20 cellular contexts compared by ENCODE assay signal in the genomic region with DNA sequence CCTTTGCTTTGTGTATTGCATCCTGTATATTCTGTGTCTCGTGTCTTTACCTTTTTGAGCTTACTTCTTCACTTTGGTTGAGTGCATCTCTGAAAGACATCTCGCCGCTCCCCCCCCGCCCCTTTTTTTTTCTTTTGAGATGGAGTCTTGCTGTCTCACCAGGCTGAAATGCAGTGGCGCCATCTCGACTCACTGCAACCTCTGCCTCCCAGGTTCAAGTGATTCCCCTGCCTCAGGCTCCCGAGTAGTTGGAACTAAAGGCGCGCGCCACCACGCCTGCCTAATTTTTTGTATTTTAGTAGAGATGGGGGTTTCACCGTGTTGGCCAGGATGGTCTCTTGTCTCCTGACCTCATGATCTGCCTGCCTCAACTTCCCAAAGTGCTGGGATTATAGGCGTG. TPM values are rescaled to one million over a fixed set of nuclear protein-coding genes. Genes with fewer than 3 reads are reported as not detected.
DNase-seq lines count a peak whose midpoint lies in the region; TF ChIP-seq lines count a peak whose summit lies in the region.
"Had no signal": no experiment of that assay in that cellular context is flagged by ENCODE, and none has a peak within 500 bp of the region (broad histone marks: within the 10 kb centered on the region; RNA-seq: fewer than 3 reads in every experiment).

No MANE protein-coding gene starts in this region.

- H3K9me3 Mint-ChIP-seq in activated CD4-positive, alpha-beta T cell treated with anti-CD3 and anti-CD28 coated beads, Interleukin-2, amount 10 ng/mL, durations not matched to agents 24 days and 14 days: peaks cover 3% of the 10 kb centered on the region
- no peaks in the 10 kb centered on the region for H3K9me3 Mint-ChIP-seq in activated naive CD4-positive, alpha-beta T cell treated with anti-CD3 and anti-CD28 coated beads, Interleukin-2, amount 50 U/mL, for 24 hours
- no peaks in the 10 kb centered on the region for H3K9me3 Mint-ChIP-seq in activated naive CD4-positive, alpha-beta T cell treated with anti-CD3 and anti-CD28 coated beads, Interleukin-2, amount 10 ng/mL, durations not matched to agents 7 days and 5 days
- H3K9me3 Mint-ChIP-seq in activated T-helper 2 cell treated with anti-CD3 and anti-CD28 coated beads, Interferon-gamma antibody, Interleukin-2, Interleukin-4, amounts not matched to agents 10 μg/mL and 5 μg/mL and 100 μg/mL, durations not matched to agents 14 hours and 24 hours and 36 hours: no peaks in the 10 kb centered on the region
- no peaks in the 10 kb centered on the region for H3K9me3 Mint-ChIP-seq in endothelial cell (ENCODE audit: unreplicated experiment)
- H3K9me3 Mint-ChIP-seq in osteocyte (ENCODE audit: unreplicated experiment): no peaks in the 10 kb centered on the region

- no peak for TF ChIP-seq CTCF in endothelial cell (IDR thresholded peaks at IDR 0.05; ENCODE audit: unreplicated experiment)
- TF ChIP-seq CTCF in osteocyte (IDR thresholded peaks at IDR 0.05): no peak

- peaks cover 18% of the 10 kb centered on the region for H3K4me1 Mint-ChIP-seq in activated CD4-positive, alpha-beta T cell treated with anti-CD3 and anti-CD28 coated beads, Interleukin-2, amount 10 ng/mL, durations not matched to agents 24 days and 14 days
- peaks cover 67% of the 10 kb centered on the region for H3K4me1 Mint-ChIP-seq in activated naive CD4-positive, alpha-beta T cell treated with anti-CD3 and anti-CD28 coated beads, Interleukin-2, amount 50 U/mL, for 24 hours
- H3K4me1 Mint-ChIP-seq in activated naive CD4-positive, alpha-beta T cell treated with anti-CD3 and anti-CD28 coated beads, Interleukin-2, amount 10 ng/mL, durations not matched to agents 7 days and 5 days: peaks cover 19% of the 10 kb centered on the region
- H3K4me1 Mint-ChIP-seq in activated T-helper 2 cell treated with anti-CD3 and anti-CD28 coated beads, Interferon-gamma antibody, Interleukin-2, Interleukin-4, amounts not matched to agents 10 μg/mL and 5 μg/mL and 100 μg/mL, durations not matched to agents 14 hours and 24 hours and 36 hours (ENCODE audit: low read depth): peaks cover 33% of the 10 kb centered on the region
- H3K4me1 Mint-ChIP-seq in endothelial cell (ENCODE audit: unreplicated experiment) (peaks cover 23% of the 10 kb centered on the region), osteocyte (ENCODE audit: unreplicated experiment) (peaks cover 3% of the 10 kb centered on the region)

- no peak for DNase-seq in activated CD4-positive, alpha-beta T cell treated with anti-CD3 and anti-CD28 coated beads, Interleukin-2, amount 10 ng/mL, durations not matched to agents 24 days and 14 days
- DNase-seq in activated CD4-positive, alpha-beta T cell treated with anti-CD3 and anti-CD28 coated beads for 4 hours: no peak
- DNase-seq in activated naive CD4-positive, alpha-beta T cell treated with anti-CD3 and anti-CD28 coated beads, Interleukin-2, amount 10 ng/mL, durations not matched to agents 7 days and 5 days: no peak
- DNase-seq in activated T-helper 2 cell treated with anti-CD3 and anti-CD28 coated beads, Interferon-gamma antibody, Interleukin-2, Interleukin-4, amounts not matched to agents 10 μg/mL and 5 μg/mL and 100 μg/mL, durations not matched to agents 14 hours and 24 hours and 36 hours (ENCODE audit: low spot score): no peak
- DNase-seq in endothelial cell (ENCODE audit: low spot score) (no peak), osteocyte (ENCODE audit: extremely low spot score, unreplicated experiment) (no peak), A172 (ENCODE audit: low spot score) (no peak)
- DNase-seq: 8988T, Calu3, DMS79 treated with DMSO at 0.1 percent for 48 hours, GF-D8, HCEC 1CT, IMR-90, MM.1S, NCI-H2029, NCI-H446 treated with DMSO at 0.1 percent for 48 hours, NCI-H526, NCI-H82, PC-9 had no signal

- intact Hi-C loops in activated CD4-positive, alpha-beta T cell treated with anti-CD3 and anti-CD28 coated beads, Interleukin-2, amount 10 ng/mL, durations not matched to agents 24 days and 14 days (cut with micrococcal nuclease): loop anchor here (1.0 to 5.0 kb wide), 5 partner anchors 12 to 50 kb away; a partner anchor contains a TSS
- intact Hi-C loops in activated T-helper 2 cell treated with anti-CD3 and anti-CD28 coated beads, Interferon-gamma antibody, Interleukin-2, Interleukin-4, amounts not matched to agents 10 μg/mL and 5 μg/mL and 100 μg/mL, durations not matched to agents 14 hours and 24 hours and 36 hours (cut with micrococcal nuclease): loop anchor here (1.0 to 2.0 kb wide), 5 partner anchors 12 to 71 kb away; no protein-coding TSS in a partner anchor

- peak overlapping the region; percentile 8 for H3K27ac Mint-ChIP-seq in activated CD4-positive, alpha-beta T cell treated with anti-CD3 and anti-CD28 coated beads, Interleukin-2, amount 10 ng/mL, durations not matched to agents 24 days and 14 days
- peak overlapping the region; percentile 99 for H3K27ac Mint-ChIP-seq in activated naive CD4-positive, alpha-beta T cell treated with anti-CD3 and anti-CD28 coated beads, Interleukin-2, amount 50 U/mL, for 24 hours
- H3K27ac Mint-ChIP-seq in activated naive CD4-positive, alpha-beta T cell treated with anti-CD3 and anti-CD28 coated beads, Interleukin-2, amount 10 ng/mL, durations not matched to agents 7 days and 5 days: no peak overlapping the region
- H3K27ac Mint-ChIP-seq in activated T-helper 2 cell treated with anti-CD3 and anti-CD28 coated beads, Interferon-gamma antibody, Interleukin-2, Interleukin-4, amounts not matched to agents 10 μg/mL and 5 μg/mL and 100 μg/mL, durations not matched to agents 14 hours and 24 hours and 36 hours: peak overlapping the region; percentile 1
- H3K27ac Mint-ChIP-seq in endothelial cell (ENCODE audit: unreplicated experiment) (peak overlapping the region; percentile 55), osteocyte (ENCODE audit: unreplicated experiment) (no peak overlapping the region)

- no peak overlapping the region for H3K4me3 Mint-ChIP-seq in activated CD4-positive, alpha-beta T cell treated with anti-CD3 and anti-CD28 coated beads, Interleukin-2, amount 10 ng/mL, durations not matched to agents 24 days and 14 days
- H3K4me3 Mint-ChIP-seq in activated naive CD4-positive, alpha-beta T cell treated with anti-CD3 and anti-CD28 coated beads, Interleukin-2, amount 50 U/mL, for 24 hours: peak overlapping the region; percentile 76
- H3K4me3 Mint-ChIP-seq in activated naive CD4-positive, alpha-beta T cell treated with anti-CD3 and anti-CD28 coated beads, Interleukin-2, amount 10 ng/mL, durations not matched to agents 7 days and 5 days: no peak overlapping the region
- H3K4me3 Mint-ChIP-seq in activated T-helper 2 cell treated with anti-CD3 and anti-CD28 coated beads, Interferon-gamma antibody, Interleukin-2, Interleukin-4, amounts not matched to agents 10 μg/mL and 5 μg/mL and 100 μg/mL, durations not matched to agents 14 hours and 24 hours and 36 hours (ENCODE audit: low read depth): no peak overlapping the region
- no peak overlapping the region for H3K4me3 Mint-ChIP-seq in endothelial cell (ENCODE audit: unreplicated experiment)
- H3K4me3 Mint-ChIP-seq in osteocyte (ENCODE audit: unreplicated experiment): no peak overlapping the region

- H3K36me3 Mint-ChIP-seq in activated CD4-positive, alpha-beta T cell treated with anti-CD3 and anti-CD28 coated beads, Interleukin-2, amount 10 ng/mL, durations not matched to agents 24 days and 14 days (ENCODE audit: low read depth): peaks cover 29% of the 10 kb centered on the region
- H3K36me3 Mint-ChIP-seq in activated naive CD4-positive, alpha-beta T cell treated with anti-CD3 and anti-CD28 coated beads, Interleukin-2, amount 50 U/mL, for 24 hours: peaks cover 22% of the 10 kb centered on the region
- H3K36me3 Mint-ChIP-seq in activated naive CD4-positive, alpha-beta T cell treated with anti-CD3 and anti-CD28 coated beads, Interleukin-2, amount 10 ng/mL, durations not matched to agents 7 days and 5 days: peaks cover 33% of the 10 kb centered on the region
- peaks cover 26% of the 10 kb centered on the region for H3K36me3 Mint-ChIP-seq in activated T-helper 2 cell treated with anti-CD3 and anti-CD28 coated beads, Interferon-gamma antibody, Interleukin-2, Interleukin-4, amounts not matched to agents 10 μg/mL and 5 μg/mL and 100 μg/mL, durations not matched to agents 14 hours and 24 hours and 36 hours (ENCODE audit: low read depth)
- H3K36me3 Mint-ChIP-seq in endothelial cell (ENCODE audit: low read depth, unreplicated experiment) (no peaks in the 10 kb centered on the region), osteocyte (ENCODE audit: unreplicated experiment) (peaks cover 5% of the 10 kb centered on the region)

- CTCF ChIA-PET in activated naive CD4-positive, alpha-beta T cell treated with anti-CD3 and anti-CD28 coated beads, Interleukin-2, amount 10 ng/mL, durations not matched to agents 7 days and 5 days (lab: Charles Lee): interaction anchor here (1.6 kb wide), 1 partner anchor 17 kb away, joined by 3 read pairs; no protein-coding TSS in a partner anchor

- no peaks in the 10 kb centered on the region for H3K27me3 Mint-ChIP-seq in activated CD4-positive, alpha-beta T cell treated with anti-CD3 and anti-CD28 coated beads, Interleukin-2, amount 10 ng/mL, durations not matched to agents 24 days and 14 days
- no peaks in the 10 kb centered on the region for H3K27me3 Mint-ChIP-seq in activated naive CD4-positive, alpha-beta T cell treated with anti-CD3 and anti-CD28 coated beads, Interleukin-2, amount 50 U/mL, for 24 hours
- no peaks in the 10 kb centered on the region for H3K27me3 Mint-ChIP-seq in activated naive CD4-positive, alpha-beta T cell treated with anti-CD3 and anti-CD28 coated beads, Interleukin-2, amount 10 ng/mL, durations not matched to agents 7 days and 5 days
- H3K27me3 Mint-ChIP-seq in activated T-helper 2 cell treated with anti-CD3 and anti-CD28 coated beads, Interferon-gamma antibody, Interleukin-2, Interleukin-4, amounts not matched to agents 10 μg/mL and 5 μg/mL and 100 μg/mL, durations not matched to agents 14 hours and 24 hours and 36 hours (ENCODE audit: low read depth): no peaks in the 10 kb centered on the region
- H3K27me3 Mint-ChIP-seq in endothelial cell (ENCODE audit: unreplicated experiment) (no peaks in the 10 kb centered on the region), osteocyte (ENCODE audit: unreplicated experiment) (no peaks in the 10 kb centered on the region)

RNA-seq across cellular contexts. Expression of a gene that starts 49.9 kb away (rescaled TPM):
- 26.4 and 29.4 TPM in 2 replicates for total RNA-seq in activated CD4-positive, alpha-beta T cell treated with anti-CD3 and anti-CD28 coated beads, Interleukin-2, amount 10 ng/mL, durations not matched to agents 24 days and 14 days
- 27.4 and 29.1 TPM in 2 replicates for total RNA-seq in activated T-helper 2 cell treated with anti-CD3 and anti-CD28 coated beads, Interferon-gamma antibody, Interleukin-2, Interleukin-4, amounts not matched to agents 10 μg/mL and 5 μg/mL and 100 μg/mL, durations not matched to agents 14 hours and 24 hours and 36 hours
- 45.1 TPM for total RNA-seq in endothelial cell (ENCODE audit: unreplicated experiment)
- total RNA-seq in osteocyte: 28.9 and 32.1 TPM in 2 replicates
- total RNA-seq in A172 (2014; rRNA removed; shearing (Covaris generic)): 23.1 and 25.0 TPM in 2 replicates

Comparison
In these comparisons a context has a peak if more than half of its experiments do, and no peak if none do; other contexts are left out.
1. H3K27ac Mint-ChIP-seq: peak in activated CD4-positive, alpha-beta T cell treated with anti-CD3 and anti-CD28 coated beads, Interleukin-2, amount 10 ng/mL, durations not matched to agents 24 days and 14 days (single experiment), activated naive CD4-positive, alpha-beta T cell treated with anti-CD3 and anti-CD28 coated beads, Interleukin-2, amount 50 U/mL, for 24 hours (single experiment), activated T-helper 2 cell treated with anti-CD3 and anti-CD28 coated beads, Interferon-gamma antibody, Interleukin-2, Interleukin-4, amounts not matched to agents 10 μg/mL and 5 μg/mL and 100 μg/mL, durations not matched to agents 14 hours and 24 hours and 36 hours (single experiment) and endothelial cell (single experiment); none in activated naive CD4-positive, alpha-beta T cell treated with anti-CD3 and anti-CD28 coated beads, Interleukin-2, amount 10 ng/mL, durations not matched to agents 7 days and 5 days (single experiment) and osteocyte (single experiment).